34 cellular contexts compared by ENCODE assay signal in genomic region chr16:12818331-12818730, GRCh38.
"Had no signal": no experiment of that assay in that cellular context is flagged by ENCODE, and none has a peak within 500 bp of the region (broad histone marks: within the 10 kb centered on the region; RNA-seq: fewer than 3 reads in every experiment).

No MANE protein-coding gene starts in this region.

- H3K4me1 ChIP-seq: breast epithelium, colonic mucosa, esophagus muscularis mucosa, foreskin keratinocyte, gastrocnemius medialis had no signal

- H3K36me3 Mint-ChIP-seq: activated CD4-positive, alpha-beta memory T cell treated with anti-CD3 and anti-CD28 coated beads for 36 hours; activated CD8-positive, alpha-beta memory T cell treated with anti-CD3 and anti-CD28 coated beads, Interleukin-2, amount 10 ng/mL, durations not matched to agents 7 days and 5 days; activated naive CD4-positive, alpha-beta T cell treated with anti-CD3 and anti-CD28 coated beads, Interleukin-2, amount 50 U/mL, for 24 hours; activated naive CD8-positive, alpha-beta T cell treated with anti-CD3 and anti-CD28 coated beads for 36 hours; brain; T-cell had no signal

- H3K9me3 ChIP-seq: ascending aorta, breast epithelium, colonic mucosa, esophagus muscularis mucosa, gastrocnemius medialis, heart left ventricle had no signal

- H3K4me3 ChIP-seq: ascending aorta, breast epithelium, cardiac muscle cell, colonic mucosa, esophagus muscularis mucosa, gastrocnemius medialis, heart left ventricle had no signal

- H3K27me3 Mint-ChIP-seq: activated CD4-positive, alpha-beta memory T cell treated with anti-CD3 and anti-CD28 coated beads for 36 hours; activated CD4-positive, alpha-beta T cell treated with anti-CD3 and anti-CD28 coated beads, Interleukin-2, amount 10 ng/mL, durations not matched to agents 24 days and 14 days; activated naive CD4-positive, alpha-beta T cell treated with anti-CD3 and anti-CD28 coated beads, Interleukin-2, amount 50 U/mL, for 24 hours; activated naive CD8-positive, alpha-beta T cell treated with anti-CD3 and anti-CD28 coated beads for 36 hours; activated naive CD8-positive, alpha-beta T cell treated with anti-CD3 and anti-CD28 coated beads, Interleukin-2, amount 50 U/mL, for 24 hours; T-cell had no signal

- ATAC-seq: activated CD4-positive, alpha-beta T cell treated with anti-CD3 and anti-CD28 coated beads for 36 hours; activated CD8-positive, alpha-beta memory T cell treated with anti-CD3 and anti-CD28 coated beads, Interleukin-2, amount 10 ng/mL, durations not matched to agents 7 days and 5 days; activated CD8-positive, alpha-beta T cell treated with anti-CD3 and anti-CD28 coated beads, Interleukin-2, amount 10 ng/mL, durations not matched to agents 7 days and 5 days; activated naive CD8-positive, alpha-beta T cell treated with anti-CD3 and anti-CD28 coated beads, Interleukin-2, amount 50 U/mL, for 24 hours; effector memory CD8-positive, alpha-beta T cell; foreskin keratinocyte; gastrocnemius medialis; heart left ventricle; T-cell had no signal

- H3K36me3 ChIP-seq: ascending aorta, breast epithelium, cardiac muscle cell, colonic mucosa, esophagus muscularis mucosa, gastrocnemius medialis, heart left ventricle had no signal

- H3K9me3 Mint-ChIP-seq: activated CD4-positive, alpha-beta memory T cell treated with anti-CD3 and anti-CD28 coated beads for 36 hours; activated CD4-positive, alpha-beta T cell treated with anti-CD3 and anti-CD28 coated beads, Interleukin-2, amount 10 ng/mL, durations not matched to agents 24 days and 14 days; activated naive CD4-positive, alpha-beta T cell treated with anti-CD3 and anti-CD28 coated beads for 36 hours; activated naive CD4-positive, alpha-beta T cell treated with anti-CD3 and anti-CD28 coated beads, Interleukin-2, amount 50 U/mL, for 24 hours; activated naive CD8-positive, alpha-beta T cell treated with anti-CD3 and anti-CD28 coated beads, Interleukin-2, amount 50 U/mL, for 24 hours; activated T-helper 1 cell treated with anti-CD3 and anti-CD28 coated beads, Interleukin-12 subunit alpha, Interleukin-12 subunit beta, Interleukin-2, Interleukin-4 antibody, amounts not matched to agents 30 ng/mL and 10 ng/mL and 1 ng/mL, durations not matched to agents 14 hours and 24 hours and 36 hours; activated T-helper 2 cell treated with anti-CD3 and anti-CD28 coated beads, Interferon-gamma antibody, Interleukin-2, Interleukin-4, amounts not matched to agents 10 μg/mL and 5 μg/mL and 100 μg/mL, durations not matched to agents 14 hours and 24 hours and 36 hours; brain; effector memory CD8-positive, alpha-beta T cell; T-cell; T-helper 1 cell treated with Interleukin-12 subunit alpha and Interleukin-12 subunit beta and Interleukin-4 antibody, amounts not matched to agents 30 μg/mL and 1 μg/mL, for 36 hours had no signal

- H3K27me3 ChIP-seq: ascending aorta, breast epithelium, cardiac muscle cell, colonic mucosa, foreskin keratinocyte, gastrocnemius medialis had no signal

- H3K4me3 Mint-ChIP-seq: activated CD4-positive, alpha-beta memory T cell treated with anti-CD3 and anti-CD28 coated beads for 36 hours; activated CD4-positive, alpha-beta T cell treated with anti-CD3 and anti-CD28 coated beads for 36 hours; activated CD4-positive, alpha-beta T cell treated with anti-CD3 and anti-CD28 coated beads, Interleukin-2, amount 10 ng/mL, durations not matched to agents 24 days and 14 days; activated CD8-positive, alpha-beta memory T cell treated with anti-CD3 and anti-CD28 coated beads, Interleukin-2, amount 10 ng/mL, durations not matched to agents 7 days and 5 days; activated CD8-positive, alpha-beta T cell treated with anti-CD3 and anti-CD28 coated beads, Interleukin-2, amount 10 ng/mL, durations not matched to agents 7 days and 5 days; activated naive CD4-positive, alpha-beta T cell treated with anti-CD3 and anti-CD28 coated beads for 36 hours; activated naive CD4-positive, alpha-beta T cell treated with anti-CD3 and anti-CD28 coated beads, Interleukin-2, amount 50 U/mL, for 24 hours; activated naive CD8-positive, alpha-beta T cell treated with anti-CD3 and anti-CD28 coated beads for 36 hours; activated naive CD8-positive, alpha-beta T cell treated with anti-CD3 and anti-CD28 coated beads, Interleukin-2, amount 50 U/mL, for 24 hours; activated T-helper 1 cell treated with anti-CD3 and anti-CD28 coated beads, Interleukin-12 subunit alpha, Interleukin-12 subunit beta, Interleukin-2, Interleukin-4 antibody, amounts not matched to agents 30 ng/mL and 10 ng/mL and 1 ng/mL, durations not matched to agents 14 hours and 24 hours and 36 hours; brain; effector memory CD8-positive, alpha-beta T cell; T-cell; T-helper 1 cell treated with Interleukin-12 subunit alpha and Interleukin-12 subunit beta and Interleukin-4 antibody, amounts not matched to agents 30 μg/mL and 1 μg/mL, for 36 hours had no signal

- H3K27ac ChIP-seq: ascending aorta, breast epithelium, cardiac muscle cell, colonic mucosa, esophagus muscularis mucosa, foreskin keratinocyte, gastrocnemius medialis, heart left ventricle had no signal

- H3K4me1 Mint-ChIP-seq: brain had no signal

- H3K27ac Mint-ChIP-seq: activated CD4-positive, alpha-beta memory T cell treated with anti-CD3 and anti-CD28 coated beads for 36 hours; activated CD4-positive, alpha-beta T cell treated with anti-CD3 and anti-CD28 coated beads for 36 hours; activated CD4-positive, alpha-beta T cell treated with anti-CD3 and anti-CD28 coated beads, Interleukin-2, amount 10 ng/mL, durations not matched to agents 24 days and 14 days; activated CD8-positive, alpha-beta memory T cell treated with anti-CD3 and anti-CD28 coated beads, Interleukin-2, amount 10 ng/mL, durations not matched to agents 7 days and 5 days; activated CD8-positive, alpha-beta T cell treated with anti-CD3 and anti-CD28 coated beads, Interleukin-2, amount 10 ng/mL, durations not matched to agents 7 days and 5 days; activated naive CD4-positive, alpha-beta T cell treated with anti-CD3 and anti-CD28 coated beads for 36 hours; activated naive CD4-positive, alpha-beta T cell treated with anti-CD3 and anti-CD28 coated beads, Interleukin-2, amount 50 U/mL, for 24 hours; activated naive CD8-positive, alpha-beta T cell treated with anti-CD3 and anti-CD28 coated beads for 36 hours; activated naive CD8-positive, alpha-beta T cell treated with anti-CD3 and anti-CD28 coated beads, Interleukin-2, amount 50 U/mL, for 24 hours; activated T-helper 1 cell treated with anti-CD3 and anti-CD28 coated beads, Interleukin-12 subunit alpha, Interleukin-12 subunit beta, Interleukin-2, Interleukin-4 antibody, amounts not matched to agents 30 ng/mL and 10 ng/mL and 1 ng/mL, durations not matched to agents 14 hours and 24 hours and 36 hours; activated T-helper 2 cell treated with anti-CD3 and anti-CD28 coated beads, Interferon-gamma antibody, Interleukin-2, Interleukin-4, amounts not matched to agents 10 μg/mL and 5 μg/mL and 100 μg/mL, durations not matched to agents 14 hours and 24 hours and 36 hours; brain; effector memory CD8-positive, alpha-beta T cell; T-cell; T-helper 1 cell treated with Interleukin-12 subunit alpha and Interleukin-12 subunit beta and Interleukin-4 antibody, amounts not matched to agents 30 μg/mL and 1 μg/mL, for 36 hours had no signal

- DNase-seq: activated CD4-positive, alpha-beta memory T cell treated with anti-CD3 and anti-CD28 coated beads for 36 hours; activated CD4-positive, alpha-beta T cell treated with anti-CD3 and anti-CD28 coated beads for 36 hours; activated CD4-positive, alpha-beta T cell treated with anti-CD3 and anti-CD28 coated beads, Interleukin-2, amount 10 ng/mL, durations not matched to agents 24 days and 14 days; activated CD4-positive, CD25-positive, alpha-beta regulatory T cell; activated CD4-positive, CD25-positive, alpha-beta regulatory T cell treated with anti-CD3 and anti-CD28 coated beads, Interleukin-2, amount 50 U/mL, for 72 hours; activated CD8-positive, alpha-beta memory T cell treated with anti-CD3 and anti-CD28 coated beads, Interleukin-2, amount 10 ng/mL, durations not matched to agents 7 days and 5 days; activated CD8-positive, alpha-beta memory T cell treated with anti-CD3 and anti-CD28 coated beads, Interleukin-2, amount 50 U/mL, for 4 hours; activated CD8-positive, alpha-beta T cell treated with anti-CD3 and anti-CD28 coated beads, Interleukin-2, amount 10 ng/mL, durations not matched to agents 7 days and 5 days; activated effector memory CD4-positive, alpha-beta T cell treated with anti-CD3 and anti-CD28 coated beads, Interleukin-2, amount 50 U/mL, for 16 hours; activated naive CD4-positive, alpha-beta T cell treated with anti-CD3 and anti-CD28 coated beads for 36 hours; activated naive CD8-positive, alpha-beta T cell treated with anti-CD3 and anti-CD28 coated beads for 36 hours; activated naive CD8-positive, alpha-beta T cell treated with anti-CD3 and anti-CD28 coated beads, Interleukin-2, amount 50 U/mL, for 24 hours; activated T-cell treated with anti-CD3 and anti-CD28 coated beads, Interleukin-2, amount 50 U/mL, for 1 hour; activated T-cell treated with anti-CD3 and anti-CD28 coated beads, Interleukin-2, amount 50 U/mL, for 48 hours; central memory CD4-positive, alpha-beta T cell; cerebellar nuclear complex; colonic mucosa; effector CD4-positive, alpha-beta T cell; effector memory CD8-positive, alpha-beta T cell; erythroblast; foreskin keratinocyte; gastrocnemius medialis; glutamatergic neuron; heart left ventricle; T-cell had no signal
